8 cellular contexts compared by ENCODE assay signal in genomic region chr11:798093-798713, GRCh38. TPM values are rescaled to one million over a fixed set of nuclear protein-coding genes. Genes with fewer than 3 reads are reported as not detected.
A peak's percentile ranks its signal among the peaks of the same experiment; 100 is the strongest.
DNase-seq lines count a peak whose midpoint lies in the region; ATAC-seq and TF ChIP-seq lines count a peak whose summit lies in the region.

SLC25A22 (minus strand) TSS chr11:798281; CDS start chr11:795006, 3,275 bp downstream.

- H3K9me3 Mint-ChIP-seq in activated naive CD8-positive, alpha-beta T cell treated with anti-CD3 and anti-CD28 coated beads, Interleukin-2, amount 50 U/mL, for 24 hours, result no peaks in the 10 kb centered on the region

- H3K4me3 ChIP-seq in GM06990 (replicated peaks; ENCODE audit: low read depth, low read length), result peak within 1 kb of the TSS; percentile 91
- peak within 1 kb of the TSS; percentile 84 for H3K4me3 ChIP-seq in H7 (ENCODE audit: insufficient read depth, low read depth, low read length)
- peak within 1 kb of the TSS; percentile 50 to 89 (median 78) for H3K4me3 ChIP-seq in heart left ventricle
- peak within 1 kb of the TSS; percentile 59 for H3K4me3 ChIP-seq in urinary bladder (ENCODE audit: low read depth, low read length)

- peak within 1 kb of the TSS; percentile 84 for H3K27ac Mint-ChIP-seq in activated naive CD8-positive, alpha-beta T cell treated with anti-CD3 and anti-CD28 coated beads, Interleukin-2, amount 50 U/mL, for 24 hours

- H3K4me1 ChIP-seq in heart left ventricle, result peaks cover 6 to 40% (median 24%) of the 10 kb centered on the region in 12 donors
- no peaks in the 10 kb centered on the region for H3K4me1 ChIP-seq in urinary bladder (ENCODE audit: insufficient read depth)

- peaks cover 6% of the 10 kb centered on the region for H3K4me1 Mint-ChIP-seq in activated naive CD8-positive, alpha-beta T cell treated with anti-CD3 and anti-CD28 coated beads, Interleukin-2, amount 50 U/mL, for 24 hours

- H3K27ac ChIP-seq in heart left ventricle, result peak within 1 kb of the TSS; percentile 37 to 88 (median 84)
- H3K27ac ChIP-seq in urinary bladder (ENCODE audit: low read depth), result peak within 1 kb of the TSS; percentile 74

- 2 to 7% (median 5%) methylated on average over 14 to 69 of the region's 69 CpGs for WGBS in heart left ventricle, 4 donors
- 4% methylated on average over 69 of the region's 69 CpGs for WGBS in urinary bladder

- H3K9me3 ChIP-seq in heart left ventricle, result no peaks in the 10 kb centered on the region

- H3K27me3 Mint-ChIP-seq in activated naive CD8-positive, alpha-beta T cell treated with anti-CD3 and anti-CD28 coated beads, Interleukin-2, amount 50 U/mL, for 24 hours, result no peaks in the 10 kb centered on the region

- H3K36me3 Mint-ChIP-seq in activated naive CD8-positive, alpha-beta T cell treated with anti-CD3 and anti-CD28 coated beads, Interleukin-2, amount 50 U/mL, for 24 hours (ENCODE audit: low read depth), result peaks cover 2% of the 10 kb centered on the region

- TF ChIP-seq POLR2A in heart left ventricle (IDR thresholded peaks at IDR 0.05), result peak in 1 of 2 donors; percentile 15

- H3K36me3 ChIP-seq in GM06990 (ENCODE audit: control insufficient read depth, insufficient read depth, low read length) (peaks cover 22% of the 10 kb centered on the region), H7 (replicated peaks; ENCODE audit: control insufficient read depth, insufficient read depth, low read length) (peaks cover 8% of the 10 kb centered on the region), heart left ventricle (peaks cover 0 to 38% (median 8%) of the 10 kb centered on the region in 9 donors), urinary bladder (ENCODE audit: insufficient read depth) (no peaks in the 10 kb centered on the region)

- peak; percentile 49 for ATAC-seq in activated naive CD8-positive, alpha-beta T cell treated with anti-CD3 and anti-CD28 coated beads, Interleukin-2, amount 50 U/mL, for 24 hours
- ATAC-seq in heart left ventricle, result peak; percentile 21 to 77 (median 56)

- intact Hi-C loops in heart left ventricle (cut with DNase I), result loop anchor here in 2 of 10 donors (1.0 to 10.0 kb wide), 3 partner anchors 21 to 114 kb away; partner anchors contain the start of genes CHID1 (in 1 of the 2) and GATD1 (in 1 of the 2)
- intact Hi-C loops in posterior vena cava (cut with DNase I), result loop anchor here in 1 of 2 donors (10.0 kb wide), 1 partner anchor 133 kb away; no protein-coding TSS in a partner anchor

- peak within 1 kb of the TSS; percentile 92 for H3K4me3 Mint-ChIP-seq in activated naive CD8-positive, alpha-beta T cell treated with anti-CD3 and anti-CD28 coated beads, Interleukin-2, amount 50 U/mL, for 24 hours

- H3K27me3 ChIP-seq in GM06990 (replicated peaks; ENCODE audit: control insufficient read depth, insufficient read depth, low read length) (no peaks in the 10 kb centered on the region), H7 (ENCODE audit: control insufficient read depth, insufficient read depth, low read length) (no peaks in the 10 kb centered on the region), heart left ventricle (no peaks in the 10 kb centered on the region)

- DNase-seq in GM06990 (ENCODE audit: extremely low read depth, insufficient read length), result peak; percentile 89
- peak; percentile 99 for DNase-seq in H7
- peak; percentile 72 for DNase-seq in M059J (ENCODE audit: low read depth)
- DNase-seq in SW480 (ENCODE audit: low spot score), result peak; percentile 69
- peak; percentile 93 for DNase-seq in activated naive CD8-positive, alpha-beta T cell treated with anti-CD3 and anti-CD28 coated beads, Interleukin-2, amount 50 U/mL, for 24 hours
- peak; percentile 74 to 90 (median 80) for DNase-seq in heart left ventricle
- peak; percentile 92 for DNase-seq in posterior vena cava (ENCODE audit: low spot score)

- TF ChIP-seq CTCF in GM06990 (IDR thresholded peaks at IDR 0.05; ENCODE audit: insufficient read depth, low read length, poor library complexity, severe bottlenecking) (peak; percentile 47), heart left ventricle (IDR thresholded peaks at IDR 0.05) (peak; percentile 61 to 96 (median 81))

RNA-seq across cellular contexts. Expression of gene SLC25A22, which starts in this region (rescaled TPM):
- 25.2 and 25.6 TPM in 2 replicates for total RNA-seq in H7 (2014; rRNA removed; shearing (Covaris generic))
- total RNA-seq in M059J (2014; rRNA removed; shearing (Covaris generic)), result 7.5 and 26.5 TPM in 2 replicates
- total RNA-seq in heart left ventricle (10 to 100 TPM in 1 of 9 donors, 1 to 10 TPM in 8; 2.1 to 12.8 (median 4.4) TPM), posterior vena cava (10 to 100 TPM; 10.6 to 11.2 TPM), urinary bladder (7.5 TPM)
- polyA plus RNA-seq in heart left ventricle (10 to 100 TPM in 1 of 2 donors, 1 to 10 TPM in 1; 2.6 to 12.7 TPM), urinary bladder (17.1 TPM)

Comparison
In these comparisons a context has a peak if more than half of its experiments do, and no peak if none do; other contexts are left out.
1. Peak in every context shown above with its lines: DNase-seq, ATAC-seq, H3K4me3 ChIP-seq and H3K27ac ChIP-seq.